In genomic region chr3:49024449-49024848, GRCh38 we compare ENCODE assay signal across 15 cellular contexts. TPM values are rescaled to one million over a fixed set of nuclear protein-coding genes. Genes with fewer than 3 reads are reported as not detected.
DNase-seq lines count a peak whose midpoint lies in the region; ATAC-seq and TF ChIP-seq lines count a peak whose summit lies in the region.
"Had no signal": no experiment of that assay in that cellular context is flagged by ENCODE, and none has a peak within 500 bp of the region (broad histone marks: within the 10 kb centered on the region; RNA-seq: fewer than 3 reads in every experiment).

No MANE protein-coding gene starts in this region.

- WGBS in esophagus muscularis mucosa: 75% methylated on average over 4 of the region's 5 CpGs

- H3K27ac ChIP-seq in esophagus muscularis mucosa (replicated peaks in 1 of 4): no peak overlapping the region
- H3K27ac ChIP-seq: dorsolateral prefrontal cortex, PC-9, testis had no signal

- H3K9me3 Mint-ChIP-seq in activated naive CD4-positive, alpha-beta T cell treated with anti-CD3 and anti-CD28 coated beads for 36 hours: no peaks in the 10 kb centered on the region
- H3K9me3 Mint-ChIP-seq in activated CD8-positive, alpha-beta T cell treated with anti-CD3 and anti-CD28 coated beads, Interleukin-2, amount 10 ng/mL, durations not matched to agents 7 days and 5 days (ENCODE audit: insufficient read depth): no peaks in the 10 kb centered on the region
- no peaks in the 10 kb centered on the region for H3K9me3 Mint-ChIP-seq in stimulated activated effector memory CD8-positive, alpha-beta T cell treated with anti-CD3 and anti-CD28 coated beads, Interleukin-12 subunit alpha, Interleukin-12 subunit beta, amount 100 ng/mL, for 72 hours
- H3K9me3 Mint-ChIP-seq: WTC11 had no signal

- POLR2A ChIA-PET in activated CD8-positive, alpha-beta T cell treated with anti-CD3 and anti-CD28 coated beads, Interleukin-2, amount 10 ng/mL, durations not matched to agents 7 days and 5 days (lab: Charles Lee): interaction anchor here (0.7 to 7.8 kb wide), 3 partner anchors 9 to 69 kb away, joined by 3 to 62 read pairs (median 4); partner anchors contain the start of genes QRICH1 and WDR6

- no peaks in the 10 kb centered on the region for H3K9me3 ChIP-seq in esophagus muscularis mucosa
- H3K9me3 ChIP-seq: testis had no signal

- intact Hi-C loops in activated naive CD4-positive, alpha-beta T cell treated with anti-CD3 and anti-CD28 coated beads for 36 hours (cut with micrococcal nuclease): loop anchor here (5.0 to 10.0 kb wide), 6 partner anchors 143 to 763 kb away; partner anchors contain the start of genes APEH, CCDC71, GMPPB and GPX1
- intact Hi-C loops in esophagus muscularis mucosa (cut with DNase I): no loop called here

- TF ChIP-seq POLR2A in esophagus muscularis mucosa (IDR thresholded peaks at IDR 0.05; ENCODE audit: low read depth): no peak

- peaks cover 65% of the 10 kb centered on the region for H3K4me1 Mint-ChIP-seq in activated naive CD4-positive, alpha-beta T cell treated with anti-CD3 and anti-CD28 coated beads for 36 hours (ENCODE audit: low read depth)
- peaks cover 70% of the 10 kb centered on the region for H3K4me1 Mint-ChIP-seq in activated CD8-positive, alpha-beta T cell treated with anti-CD3 and anti-CD28 coated beads, Interleukin-2, amount 10 ng/mL, durations not matched to agents 7 days and 5 days (ENCODE audit: low read depth)
- H3K4me1 Mint-ChIP-seq in stimulated activated effector memory CD8-positive, alpha-beta T cell treated with anti-CD3 and anti-CD28 coated beads, Interleukin-12 subunit alpha, Interleukin-12 subunit beta, amount 100 ng/mL, for 72 hours: peaks cover 74% of the 10 kb centered on the region

- CTCF ChIA-PET in activated naive CD4-positive, alpha-beta T cell treated with anti-CD3 and anti-CD28 coated beads for 36 hours (lab: Charles Lee): interaction anchor here (4.5 kb wide), 1 partner anchor 36 kb away, joined by 36 read pairs; the partner anchor contains the start of gene P4HTM
- CTCF ChIA-PET in activated CD8-positive, alpha-beta T cell treated with anti-CD3 and anti-CD28 coated beads, Interleukin-2, amount 10 ng/mL, durations not matched to agents 7 days and 5 days (lab: Charles Lee): interaction anchor here (1.2 to 19.2 kb wide), 2 partner anchors 34 to 69 kb away, joined by 5 to 319 read pairs; partner anchors contain the start of genes P4HTM and QRICH1

- no peak for DNase-seq in activated naive CD4-positive, alpha-beta T cell treated with anti-CD3 and anti-CD28 coated beads for 36 hours
- DNase-seq in activated naive CD4-positive, alpha-beta T cell (lab: John Stamatoyannopoulos, UW): no peak
- no peak for DNase-seq in activated CD8-positive, alpha-beta T cell treated with anti-CD3 and anti-CD28 coated beads, Interleukin-2, amount 10 ng/mL, durations not matched to agents 7 days and 5 days
- DNase-seq in stimulated activated effector memory CD8-positive, alpha-beta T cell treated with anti-CD3 and anti-CD28 coated beads, Interleukin-12 subunit alpha, Interleukin-12 subunit beta, amount 100 ng/mL, for 72 hours (ENCODE audit: low spot score in 2 of 2): no peak
- DNase-seq in esophagus muscularis mucosa (ENCODE audit: extremely low spot score): no peak
- DNase-seq: ACHN, dorsolateral prefrontal cortex, NCI-H187, NCI-H510A treated with DMSO at 0.1 percent for 48 hours, PC-9, testis had no signal

- peaks cover 20 to 54% (median 45%) of the 10 kb centered on the region in 4 donors for H3K36me3 ChIP-seq in esophagus muscularis mucosa

- H3K4me3 ChIP-seq in esophagus muscularis mucosa: no peak overlapping the region
- H3K4me3 ChIP-seq: dorsolateral prefrontal cortex, PC-9, testis had no signal

- no peaks in the 10 kb centered on the region for H3K27me3 ChIP-seq in esophagus muscularis mucosa
- H3K27me3 ChIP-seq: dorsolateral prefrontal cortex, testis had no signal

- no peak for TF ChIP-seq CTCF in esophagus muscularis mucosa (IDR thresholded peaks at IDR 0.05)

- no peak for TF ChIP-seq EP300 in esophagus muscularis mucosa (IDR thresholded peaks at IDR 0.05)

- H3K36me3 Mint-ChIP-seq in activated naive CD4-positive, alpha-beta T cell treated with anti-CD3 and anti-CD28 coated beads for 36 hours (ENCODE audit: low read depth): peaks cover 57% of the 10 kb centered on the region
- H3K36me3 Mint-ChIP-seq in activated CD8-positive, alpha-beta T cell treated with anti-CD3 and anti-CD28 coated beads, Interleukin-2, amount 10 ng/mL, durations not matched to agents 7 days and 5 days (ENCODE audit: low read depth): peaks cover 71% of the 10 kb centered on the region
- peaks cover 89% of the 10 kb centered on the region for H3K36me3 Mint-ChIP-seq in stimulated activated effector memory CD8-positive, alpha-beta T cell treated with anti-CD3 and anti-CD28 coated beads, Interleukin-12 subunit alpha, Interleukin-12 subunit beta, amount 100 ng/mL, for 72 hours

- H3K27ac Mint-ChIP-seq in activated naive CD4-positive, alpha-beta T cell treated with anti-CD3 and anti-CD28 coated beads for 36 hours: no peak overlapping the region
- H3K27ac Mint-ChIP-seq in activated CD8-positive, alpha-beta T cell treated with anti-CD3 and anti-CD28 coated beads, Interleukin-2, amount 10 ng/mL, durations not matched to agents 7 days and 5 days: peak overlapping the region; percentile 43
- H3K27ac Mint-ChIP-seq in stimulated activated effector memory CD8-positive, alpha-beta T cell treated with anti-CD3 and anti-CD28 coated beads, Interleukin-12 subunit alpha, Interleukin-12 subunit beta, amount 100 ng/mL, for 72 hours: peak overlapping the region; percentile 99
- H3K27ac Mint-ChIP-seq: progenitor cell of endocrine pancreas, WTC11 had no signal

- ATAC-seq in activated CD8-positive, alpha-beta T cell treated with anti-CD3 and anti-CD28 coated beads, Interleukin-2, amount 10 ng/mL, durations not matched to agents 7 days and 5 days: no peak
- no peak for ATAC-seq in stimulated activated effector memory CD8-positive, alpha-beta T cell treated with anti-CD3 and anti-CD28 coated beads, Interleukin-12 subunit alpha, Interleukin-12 subunit beta, amount 100 ng/mL, for 72 hours
- ATAC-seq in GM18498 (IDR thresholded peaks at IDR 0.05; ENCODE audit: unreplicated experiment): no peak
- ATAC-seq: left lobe of liver, WTC11 had no signal

- H3K4me3 Mint-ChIP-seq in activated naive CD4-positive, alpha-beta T cell treated with anti-CD3 and anti-CD28 coated beads for 36 hours: peak overlapping the region; percentile 12
- H3K4me3 Mint-ChIP-seq in activated CD8-positive, alpha-beta T cell treated with anti-CD3 and anti-CD28 coated beads, Interleukin-2, amount 10 ng/mL, durations not matched to agents 7 days and 5 days: no peak overlapping the region
- no peak overlapping the region for H3K4me3 Mint-ChIP-seq in stimulated activated effector memory CD8-positive, alpha-beta T cell treated with anti-CD3 and anti-CD28 coated beads, Interleukin-12 subunit alpha, Interleukin-12 subunit beta, amount 100 ng/mL, for 72 hours

- peaks cover 44 to 73% (median 57%) of the 10 kb centered on the region in 4 donors for H3K4me1 ChIP-seq in esophagus muscularis mucosa

- H3K27me3 Mint-ChIP-seq in activated naive CD4-positive, alpha-beta T cell treated with anti-CD3 and anti-CD28 coated beads for 36 hours (ENCODE audit: low read depth): no peaks in the 10 kb centered on the region
- no peaks in the 10 kb centered on the region for H3K27me3 Mint-ChIP-seq in activated CD8-positive, alpha-beta T cell treated with anti-CD3 and anti-CD28 coated beads, Interleukin-2, amount 10 ng/mL, durations not matched to agents 7 days and 5 days (ENCODE audit: low read depth)
- H3K27me3 Mint-ChIP-seq: progenitor cell of endocrine pancreas had no signal

RNA-seq across cellular contexts. Expression of gene NDUFAF3, which starts 2.5 kb away (rescaled TPM):
- 100 to 1,000 TPM; 113 to 115 TPM for total RNA-seq in activated naive CD4-positive, alpha-beta T cell treated with anti-CD3 and anti-CD28 coated beads for 36 hours
- total RNA-seq in activated CD8-positive, alpha-beta T cell treated with anti-CD3 and anti-CD28 coated beads, Interleukin-2, amount 10 ng/mL, durations not matched to agents 7 days and 5 days: 10 to 100 TPM; 92.1 to 93.7 TPM
- 100 to 1,000 TPM in 3 of 4 donors, 10 to 100 TPM in 1; 90.9 to 142 (median 116) TPM for total RNA-seq in esophagus muscularis mucosa

RNA-seq across cellular contexts. Expression of gene IMPDH2, which starts 4.7 kb away (rescaled TPM):
- 100 to 1,000 TPM; 565 to 593 TPM for total RNA-seq in activated naive CD4-positive, alpha-beta T cell treated with anti-CD3 and anti-CD28 coated beads for 36 hours
- total RNA-seq in activated CD8-positive, alpha-beta T cell treated with anti-CD3 and anti-CD28 coated beads, Interleukin-2, amount 10 ng/mL, durations not matched to agents 7 days and 5 days: 100 to 1,000 TPM; 227 to 229 TPM
- total RNA-seq in esophagus muscularis mucosa: 100 to 1,000 TPM in 3 of 4 donors, 10 to 100 TPM in 1; 71.0 to 174 (median 123) TPM

RNA-seq across cellular contexts. Expression of gene DALRD3, which starts 6.1 kb away (rescaled TPM):
- total RNA-seq in activated naive CD4-positive, alpha-beta T cell treated with anti-CD3 and anti-CD28 coated beads for 36 hours: 10 to 100 TPM; 19.5 to 19.7 TPM
- total RNA-seq in activated CD8-positive, alpha-beta T cell treated with anti-CD3 and anti-CD28 coated beads, Interleukin-2, amount 10 ng/mL, durations not matched to agents 7 days and 5 days: 10 to 100 TPM; 24.7 to 25.4 TPM
- 10 to 100 TPM; 12.4 to 31.5 (median 20.1) TPM for total RNA-seq in esophagus muscularis mucosa

RNA-seq across cellular contexts. Expression of gene WDR6, which starts 17.3 kb away (rescaled TPM):
- 100 to 1,000 TPM; 119 to 120 TPM for total RNA-seq in activated naive CD4-positive, alpha-beta T cell treated with anti-CD3 and anti-CD28 coated beads for 36 hours
- total RNA-seq in activated CD8-positive, alpha-beta T cell treated with anti-CD3 and anti-CD28 coated beads, Interleukin-2, amount 10 ng/mL, durations not matched to agents 7 days and 5 days: 100 to 1,000 TPM; 134 to 140 TPM
- total RNA-seq in esophagus muscularis mucosa: 100 to 1,000 TPM in 1 of 4 donors, 10 to 100 TPM in 3; 77.2 to 101 (median 89.0) TPM

RNA-seq across cellular contexts. Expression of gene P4HTM, which starts 34.4 kb away (rescaled TPM):
- total RNA-seq in activated naive CD4-positive, alpha-beta T cell treated with anti-CD3 and anti-CD28 coated beads for 36 hours: 10 to 100 TPM; 20.2 to 21.7 TPM
- 10 to 100 TPM; 35.2 to 39.6 TPM for total RNA-seq in activated CD8-positive, alpha-beta T cell treated with anti-CD3 and anti-CD28 coated beads, Interleukin-2, amount 10 ng/mL, durations not matched to agents 7 days and 5 days
- 10 to 100 TPM; 25.3 to 46.4 (median 35.2) TPM for total RNA-seq in esophagus muscularis mucosa
